10 cellular contexts compared by ENCODE assay signal in the genomic region with DNA sequence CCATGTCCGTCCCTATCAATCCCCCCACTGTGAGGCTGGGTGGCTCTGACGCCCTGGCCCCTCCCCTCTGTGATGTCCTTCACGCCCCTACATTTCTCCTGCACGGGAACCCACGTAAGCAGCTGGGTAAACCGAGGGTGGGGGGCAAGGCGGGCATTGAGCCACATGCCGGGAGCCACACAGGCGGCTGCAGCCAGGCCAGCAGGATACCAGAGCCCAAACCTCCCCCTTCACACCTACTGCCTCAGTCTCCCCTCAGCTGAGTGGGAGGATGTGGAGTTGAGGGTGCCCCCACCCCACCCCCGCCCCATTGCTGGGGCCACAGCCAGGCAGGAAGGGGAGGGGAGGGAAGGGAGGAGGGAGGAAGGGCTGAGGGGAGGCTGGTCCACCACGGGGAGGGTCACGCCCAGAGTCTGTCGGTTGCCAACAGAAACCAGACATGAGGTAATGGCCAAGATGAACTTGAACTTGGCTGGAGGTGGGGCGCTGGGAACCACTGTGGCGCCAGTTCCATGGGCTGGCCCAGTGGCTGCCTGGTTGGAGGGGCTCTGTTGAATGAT. TPM values are rescaled to one million over a fixed set of nuclear protein-coding genes. Genes with fewer than 3 reads are reported as not detected.
A peak's percentile ranks its signal among the peaks of the same experiment; 100 is the strongest.
DNase-seq lines count a peak whose midpoint lies in the region; ATAC-seq and TF ChIP-seq lines count a peak whose summit lies in the region.
"Had no signal": no experiment of that assay in that cellular context is flagged by ENCODE, and none has a peak within 500 bp of the region (broad histone marks: within the 10 kb centered on the region; RNA-seq: fewer than 3 reads in every experiment).

No MANE protein-coding gene starts in this region.

- 17 to 28% methylated on average over 3 to 15 of the region's 15 CpGs for WGBS in endodermal cell (ENCODE audit: insufficient coverage in 1 of 2, insufficient read length in 1 of 2), 2 experiments
- 33 to 35% methylated on average over 15 of the region's 15 CpGs for WGBS in lung, 2 donors

- H3K27ac ChIP-seq in endodermal cell (ENCODE audit: low read depth, low read length) (peak overlapping the region; percentile 55), lung (ENCODE audit: low read depth in 1 of 2, low read length in 1 of 2) (peak overlapping the region; percentile 68 to 89)
- H3K27ac ChIP-seq: C4-2B had no signal

- peaks cover 21% of the 10 kb centered on the region for H3K27me3 ChIP-seq in endodermal cell (ENCODE audit: control insufficient read depth, insufficient read depth, low read length, poor library complexity, severe bottlenecking)
- no peaks in the 10 kb centered on the region for H3K27me3 ChIP-seq in lung (ENCODE audit: control insufficient read depth, insufficient read depth)

- no peaks in the 10 kb centered on the region for H3K36me3 ChIP-seq in endodermal cell (ENCODE audit: control insufficient read depth, insufficient read depth, low read length)
- peaks cover 17 to 57% of the 10 kb centered on the region in 2 donors for H3K36me3 ChIP-seq in lung (ENCODE audit: control insufficient read depth in 2 of 2, insufficient read depth in 2 of 2, low read length in 2 of 2)

- no peak overlapping the region for H3K27ac Mint-ChIP-seq in endodermal cell
- H3K27ac Mint-ChIP-seq: memory B cell had no signal

- H3K4me3 ChIP-seq in endodermal cell (ENCODE audit: low read length): no peak overlapping the region
- H3K4me3 ChIP-seq in lung: no peak overlapping the region

- H3K36me3 Mint-ChIP-seq in endodermal cell (ENCODE audit: low read depth): no peaks in the 10 kb centered on the region

- no peaks in the 10 kb centered on the region for H3K9me3 Mint-ChIP-seq in endodermal cell
- H3K9me3 Mint-ChIP-seq: memory B cell had no signal

- ATAC-seq in lung (ENCODE audit: insufficient read depth, low FRiP score): peak; percentile 80

- H3K9ac ChIP-seq in endodermal cell (ENCODE audit: extremely low read depth, low read length, poor library complexity, severe bottlenecking): no peak overlapping the region

- peaks cover 10% of the 10 kb centered on the region for H3K4me1 Mint-ChIP-seq in endodermal cell
- H3K4me1 Mint-ChIP-seq: memory B cell had no signal

- H3K4me1 ChIP-seq in endodermal cell (ENCODE audit: control insufficient read depth, insufficient read depth, low read length) (peaks cover 8% of the 10 kb centered on the region), lung (ENCODE audit: control insufficient read depth in 2 of 2, insufficient read depth in 2 of 2, low read length in 2 of 2) (peaks cover 0 to 9% of the 10 kb centered on the region in 2 donors)

- no peaks in the 10 kb centered on the region for H3K9me3 ChIP-seq in endodermal cell (ENCODE audit: control insufficient read depth, low read length)
- no peaks in the 10 kb centered on the region for H3K9me3 ChIP-seq in lung (ENCODE audit: control insufficient read depth in 2 of 2, insufficient read depth in 1 of 2, low read length in 1 of 2)

- peaks cover 17% of the 10 kb centered on the region for H3K27me3 Mint-ChIP-seq in endodermal cell (ENCODE audit: insufficient read depth)
- H3K27me3 Mint-ChIP-seq: memory B cell had no signal

- peak overlapping the region; percentile 38 for H3K4me3 Mint-ChIP-seq in endodermal cell
- H3K4me3 Mint-ChIP-seq: memory B cell had no signal

- no peak for TF ChIP-seq CTCF in endodermal cell (conservative IDR thresholded peaks at IDR 0.05)
- TF ChIP-seq CTCF in lung (IDR thresholded peaks at IDR 0.05; ENCODE audit: control extremely low read depth, extremely low read depth): no peak

- DNase-seq in NCI-H748 (lab: John Stamatoyannopoulos, UW; ENCODE audit: unreplicated experiment): peak; percentile 12
- no peak for DNase-seq in NCI-H748 treated with DMSO at 0.1 percent for 48 hours (lab: John Stamatoyannopoulos, UW)
- peak; percentile 90 for DNase-seq in endodermal cell
- peak; percentile 73 for DNase-seq in lung (ENCODE audit: low spot score)
- peak; percentile 86 for DNase-seq in ureter (ENCODE audit: low spot score)
- DNase-seq in ecto neural progenitor cell (ENCODE audit: low spot score): no peak
- DNase-seq in UCSD-AML1 (lab: John Stamatoyannopoulos, UW; ENCODE audit: unreplicated experiment): no peak
- no peak for DNase-seq in SKM-1 (lab: John Stamatoyannopoulos, UW; ENCODE audit: unreplicated experiment)

RNA-seq across cellular contexts. Expression of gene SMIM24, which starts 20.9 kb away (rescaled TPM):
- total RNA-seq in endodermal cell: not detected
- 1.4 TPM for polyA plus RNA-seq in endodermal cell (2013, experiment 1 of 2)
- 1.5 TPM for polyA plus RNA-seq in endodermal cell (2013, experiment 2 of 2)
- total RNA-seq in lung: under 1 TPM in 1 of 2 donors, not detected in 1; 0.15 TPM
- polyA plus RNA-seq in lung: under 1 TPM; 0.10 to 0.22 TPM
- total RNA-seq in ureter: not detected

RNA-seq across cellular contexts. Expression of gene SMIM44, which starts 23.8 kb away (rescaled TPM):
- total RNA-seq in endodermal cell: not detected
- polyA plus RNA-seq in endodermal cell (2013, experiment 1 of 2): not detected
- polyA plus RNA-seq in endodermal cell (2013, experiment 2 of 2): not detected
- not detected for total RNA-seq in lung
- not detected for polyA plus RNA-seq in lung
- total RNA-seq in ureter: not detected

RNA-seq across cellular contexts. Expression of gene DOHH, which starts 41.1 kb away (rescaled TPM):
- 10 to 100 TPM; 13.4 to 14.3 TPM for total RNA-seq in endodermal cell
- polyA plus RNA-seq in endodermal cell (2013, experiment 1 of 2): 7.8 TPM
- 7.8 TPM for polyA plus RNA-seq in endodermal cell (2013, experiment 2 of 2)
- 10 to 100 TPM in 1 of 2 donors, 1 to 10 TPM in 1; 7.8 to 18.5 TPM for total RNA-seq in lung
- 10 to 100 TPM; 20.1 to 21.5 TPM for polyA plus RNA-seq in lung
- 7.1 TPM for total RNA-seq in ureter

RNA-seq across cellular contexts. Expression of gene FZR1, which starts 46.7 kb away (rescaled TPM):
- total RNA-seq in endodermal cell: 10 to 100 TPM; 56.7 to 65.1 TPM
- polyA plus RNA-seq in endodermal cell (2013, experiment 1 of 2): 49.5 TPM
- polyA plus RNA-seq in endodermal cell (2013, experiment 2 of 2): 52.5 TPM
- 10 to 100 TPM; 35.7 to 45.8 TPM for total RNA-seq in lung
- polyA plus RNA-seq in lung: 10 to 100 TPM; 20.0 to 21.0 TPM
- 58.8 TPM for total RNA-seq in ureter

Comparison
In these comparisons a context has a peak if more than half of its experiments do, and no peak if none do; other contexts are left out.
1. DNase-seq: peak in NCI-H748 (single experiment), endodermal cell (single experiment), lung (single experiment) and ureter (single experiment); none in NCI-H748 treated with DMSO at 0.1 percent for 48 hours (single experiment), ecto neural progenitor cell (single experiment), UCSD-AML1 (single experiment) and SKM-1 (single experiment).